1 cellular context compared by ENCODE assay signal in the genomic region with DNA sequence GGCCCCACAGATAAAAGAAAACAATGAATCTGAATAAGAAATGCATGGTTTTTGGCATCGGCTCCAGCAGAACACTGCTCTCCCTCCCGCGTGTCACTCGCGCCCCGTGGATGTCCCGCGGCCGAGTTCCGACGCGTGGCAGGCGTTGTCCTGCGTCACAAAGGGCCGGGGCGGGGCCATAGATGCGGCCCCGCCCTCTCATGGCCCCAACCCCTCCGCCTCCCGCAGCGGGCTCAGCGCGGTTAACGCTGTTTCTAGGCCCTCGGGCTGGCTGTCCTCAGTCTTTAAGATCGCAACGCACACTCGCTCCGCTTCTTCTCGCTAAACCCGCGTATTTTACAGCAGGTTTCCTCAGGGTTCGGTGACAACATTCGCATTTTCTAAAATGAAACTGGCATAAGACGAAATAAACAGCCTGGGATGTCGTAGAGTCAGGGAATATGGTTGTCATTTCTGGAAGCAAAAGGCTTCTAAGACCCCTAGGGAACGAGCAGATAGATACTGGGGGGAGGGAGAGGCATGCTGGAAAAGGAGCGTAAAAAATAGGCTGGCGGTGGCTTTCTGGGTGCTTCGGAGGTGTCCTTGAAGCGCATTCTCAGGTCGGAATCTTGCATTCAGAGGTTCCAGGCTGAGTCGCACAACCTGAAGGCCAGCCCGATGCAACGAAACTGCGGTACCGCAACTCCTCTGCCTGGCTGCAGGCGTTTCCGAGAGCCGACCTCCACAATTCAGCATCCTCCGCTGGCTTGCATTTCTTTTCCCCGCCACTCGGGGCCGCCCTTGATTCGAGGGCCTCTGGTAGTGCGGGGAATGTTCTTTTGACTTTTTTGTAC.
TF ChIP-seq lines count a peak whose summit lies in the region.

A gene with protein sequence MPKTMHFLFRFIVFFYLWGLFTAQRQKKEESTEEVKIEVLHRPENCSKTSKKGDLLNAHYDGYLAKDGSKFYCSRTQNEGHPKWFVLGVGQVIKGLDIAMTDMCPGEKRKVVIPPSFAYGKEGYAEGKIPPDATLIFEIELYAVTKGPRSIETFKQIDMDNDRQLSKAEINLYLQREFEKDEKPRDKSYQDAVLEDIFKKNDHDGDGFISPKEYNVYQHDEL (minus strand): TSS at position 159 of the 833 bp plus-strand sequence. CDS start 101 bp downstream, at position 58.

TF ChIP-seq in HepG2, 621 proteins besides CTCF, POLR2A, EP300 and RAD21 (continued from another document):
- no peak; the same call in 1 of the 2 replicates for TF ChIP-seq ZNF691 (CRISPR knock-in tag; IDR thresholded peaks at IDR 0.05; ENCODE audit: borderline replicate concordance, low read depth)
- TF ChIP-seq RXRB (CRISPR knock-in tag; IDR thresholded peaks at IDR 0.05; ENCODE audit: borderline replicate concordance): no peak; the same call in 1 of the 2 replicates
- peak; percentile 97 for TF ChIP-seq CCDC6 (CRISPR knock-in tag; IDR thresholded peaks at IDR 0.05)
- TF ChIP-seq MIER3 (CRISPR knock-in tag; IDR thresholded peaks at IDR 0.05; ENCODE audit: borderline replicate concordance): peak; percentile 20; the same call in 1 of the 2 replicates
- peak; percentile 70 for TF ChIP-seq ZNF331 (CRISPR knock-in tag; IDR thresholded peaks at IDR 0.05)
- peak; percentile 79 for TF ChIP-seq DBP (CRISPR knock-in tag; IDR thresholded peaks at IDR 0.05; ENCODE audit: not compliant biosample characterization)
- no peak for TF ChIP-seq FOXA1 (IDR thresholded peaks at IDR 0.05)
- TF ChIP-seq FOXA1 (CRISPR knock-in tag; IDR thresholded peaks at IDR 0.05): peak; percentile 3; the same call in 1 of the 2 replicates
- TF ChIP-seq SCMH1 (CRISPR knock-in tag; IDR thresholded peaks at IDR 0.05; ENCODE audit: borderline replicate concordance): no peak
- TF ChIP-seq, protein P1, sequence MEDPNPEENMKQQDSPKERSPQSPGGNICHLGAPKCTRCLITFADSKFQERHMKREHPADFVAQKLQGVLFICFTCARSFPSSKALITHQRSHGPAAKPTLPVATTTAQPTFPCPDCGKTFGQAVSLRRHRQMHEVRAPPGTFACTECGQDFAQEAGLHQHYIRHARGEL (CRISPR knock-in tag; IDR thresholded peaks at IDR 0.05): peak; percentile 95
- TF ChIP-seq ZNF720 (CRISPR knock-in tag; IDR thresholded peaks at IDR 0.05): 0 out of 2 replicates have a peak, but pooled peaks have one; percentile 51
- no peak for TF ChIP-seq MBD4 (IDR thresholded peaks at IDR 0.05; ENCODE audit: borderline replicate concordance, low read length)
- TF ChIP-seq, protein P2, sequence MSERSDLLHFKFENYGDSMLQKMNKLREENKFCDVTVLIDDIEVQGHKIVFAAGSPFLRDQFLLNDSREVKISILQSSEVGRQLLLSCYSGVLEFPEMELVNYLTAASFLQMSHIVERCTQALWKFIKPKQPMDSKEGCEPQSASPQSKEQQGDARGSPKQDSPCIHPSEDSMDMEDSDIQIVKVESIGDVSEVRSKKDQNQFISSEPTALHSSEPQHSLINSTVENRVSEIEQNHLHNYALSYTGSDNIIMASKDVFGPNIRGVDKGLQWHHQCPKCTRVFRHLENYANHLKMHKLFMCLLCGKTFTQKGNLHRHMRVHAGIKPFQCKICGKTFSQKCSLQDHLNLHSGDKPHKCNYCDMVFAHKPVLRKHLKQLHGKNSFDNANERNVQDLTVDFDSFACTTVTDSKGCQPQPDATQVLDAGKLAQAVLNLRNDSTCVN (CRISPR knock-in tag; IDR thresholded peaks at IDR 0.05; ENCODE audit: borderline replicate concordance): peak; percentile 73; the same call in 1 of the 2 replicates
- no peak for TF ChIP-seq ZNF207 (IDR thresholded peaks at IDR 0.05; ENCODE audit: borderline replicate concordance)
- no peak for TF ChIP-seq ZNF839 (CRISPR knock-in tag; IDR thresholded peaks at IDR 0.05; ENCODE audit: borderline replicate concordance)
- TF ChIP-seq, protein P3, sequence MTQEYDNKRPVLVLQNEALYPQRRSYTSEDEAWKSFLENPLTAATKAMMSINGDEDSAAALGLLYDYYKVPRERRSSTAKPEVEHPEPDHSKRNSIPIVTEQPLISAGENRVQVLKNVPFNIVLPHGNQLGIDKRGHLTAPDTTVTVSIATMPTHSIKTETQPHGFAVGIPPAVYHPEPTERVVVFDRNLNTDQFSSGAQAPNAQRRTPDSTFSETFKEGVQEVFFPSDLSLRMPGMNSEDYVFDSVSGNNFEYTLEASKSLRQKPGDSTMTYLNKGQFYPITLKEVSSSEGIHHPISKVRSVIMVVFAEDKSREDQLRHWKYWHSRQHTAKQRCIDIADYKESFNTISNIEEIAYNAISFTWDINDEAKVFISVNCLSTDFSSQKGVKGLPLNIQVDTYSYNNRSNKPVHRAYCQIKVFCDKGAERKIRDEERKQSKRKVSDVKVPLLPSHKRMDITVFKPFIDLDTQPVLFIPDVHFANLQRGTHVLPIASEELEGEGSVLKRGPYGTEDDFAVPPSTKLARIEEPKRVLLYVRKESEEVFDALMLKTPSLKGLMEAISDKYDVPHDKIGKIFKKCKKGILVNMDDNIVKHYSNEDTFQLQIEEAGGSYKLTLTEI (CRISPR knock-in tag; conservative IDR thresholded peaks at IDR 0.05): no peak
- no peak; the same call in 1 of the 2 replicates for TF ChIP-seq ZBTB7B (CRISPR knock-in tag; IDR thresholded peaks at IDR 0.05)
- TF ChIP-seq AGO2 (optimal IDR thresholded peaks at IDR 0.05; ENCODE audit: low read depth, low read length): peak; percentile 49
- peak; percentile 60; the same call in 1 of the 2 replicates for TF ChIP-seq GFI1 (CRISPR knock-in tag; IDR thresholded peaks at IDR 0.05; ENCODE audit: borderline replicate concordance)
- TF ChIP-seq, protein P4, sequence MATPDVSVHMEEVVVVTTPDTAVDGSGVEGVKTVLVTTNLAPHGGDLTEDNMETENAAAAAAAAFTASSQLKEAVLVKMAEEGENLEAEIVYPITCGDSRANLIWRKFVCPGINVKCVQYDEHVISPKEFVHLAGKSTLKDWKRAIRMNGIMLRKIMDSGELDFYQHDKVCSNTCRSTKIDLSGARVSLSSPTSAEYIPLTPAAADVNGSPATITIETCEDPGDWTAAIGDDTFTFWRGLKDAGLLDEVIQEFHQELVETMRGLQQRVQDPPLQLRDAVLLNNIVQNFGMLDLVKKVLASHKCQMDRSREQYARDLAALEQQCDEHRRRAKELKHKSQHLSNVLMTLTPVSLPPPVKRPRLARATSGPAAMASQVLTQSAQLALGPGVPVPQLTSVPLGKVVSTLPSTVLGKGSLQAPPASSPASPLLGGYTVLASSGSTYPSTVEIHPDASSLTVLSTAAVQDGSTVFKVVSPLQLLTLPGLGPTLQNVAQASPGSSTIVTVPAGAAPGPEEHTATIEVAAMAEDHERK (CRISPR knock-in tag; IDR thresholded peaks at IDR 0.05; ENCODE audit: low read depth): no peak
- peak; percentile 80; the same call in 1 of the 2 replicates for TF ChIP-seq PAX8 (CRISPR knock-in tag; IDR thresholded peaks at IDR 0.05; ENCODE audit: borderline replicate concordance)
- TF ChIP-seq, protein P5, sequence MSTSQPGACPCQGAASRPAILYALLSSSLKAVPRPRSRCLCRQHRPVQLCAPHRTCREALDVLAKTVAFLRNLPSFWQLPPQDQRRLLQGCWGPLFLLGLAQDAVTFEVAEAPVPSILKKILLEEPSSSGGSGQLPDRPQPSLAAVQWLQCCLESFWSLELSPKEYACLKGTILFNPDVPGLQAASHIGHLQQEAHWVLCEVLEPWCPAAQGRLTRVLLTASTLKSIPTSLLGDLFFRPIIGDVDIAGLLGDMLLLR (CRISPR knock-in tag; IDR thresholded peaks at IDR 0.05): peak; percentile 26
- TF ChIP-seq ZNF713 (CRISPR knock-in tag; IDR thresholded peaks at IDR 0.05): no peak
- TF ChIP-seq, protein P6, sequence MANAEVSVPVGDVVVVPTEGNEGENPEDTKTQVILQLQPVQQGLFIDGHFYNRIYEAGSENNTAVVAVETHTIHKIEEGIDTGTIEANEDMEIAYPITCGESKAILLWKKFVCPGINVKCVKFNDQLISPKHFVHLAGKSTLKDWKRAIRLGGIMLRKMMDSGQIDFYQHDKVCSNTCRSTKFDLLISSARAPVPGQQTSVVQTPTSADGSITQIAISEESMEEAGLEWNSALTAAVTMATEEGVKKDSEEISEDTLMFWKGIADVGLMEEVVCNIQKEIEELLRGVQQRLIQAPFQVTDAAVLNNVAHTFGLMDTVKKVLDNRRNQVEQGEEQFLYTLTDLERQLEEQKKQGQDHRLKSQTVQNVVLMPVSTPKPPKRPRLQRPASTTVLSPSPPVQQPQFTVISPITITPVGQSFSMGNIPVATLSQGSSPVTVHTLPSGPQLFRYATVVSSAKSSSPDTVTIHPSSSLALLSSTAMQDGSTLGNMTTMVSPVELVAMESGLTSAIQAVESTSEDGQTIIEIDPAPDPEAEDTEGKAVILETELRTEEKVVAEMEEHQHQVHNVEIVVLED (CRISPR knock-in tag; IDR thresholded peaks at IDR 0.05; ENCODE audit: borderline replicate concordance): peak; percentile 75
- TF ChIP-seq ZNF496 (CRISPR knock-in tag; IDR thresholded peaks at IDR 0.05; ENCODE audit: insufficient replicate concordance): no peak
- peak; percentile 79 for TF ChIP-seq TEAD2 (CRISPR knock-in tag; IDR thresholded peaks at IDR 0.05)
- peak; percentile 75 for TF ChIP-seq KDM5A (IDR thresholded peaks at IDR 0.05; ENCODE audit: borderline replicate concordance, low read length)
- TF ChIP-seq, protein P7, sequence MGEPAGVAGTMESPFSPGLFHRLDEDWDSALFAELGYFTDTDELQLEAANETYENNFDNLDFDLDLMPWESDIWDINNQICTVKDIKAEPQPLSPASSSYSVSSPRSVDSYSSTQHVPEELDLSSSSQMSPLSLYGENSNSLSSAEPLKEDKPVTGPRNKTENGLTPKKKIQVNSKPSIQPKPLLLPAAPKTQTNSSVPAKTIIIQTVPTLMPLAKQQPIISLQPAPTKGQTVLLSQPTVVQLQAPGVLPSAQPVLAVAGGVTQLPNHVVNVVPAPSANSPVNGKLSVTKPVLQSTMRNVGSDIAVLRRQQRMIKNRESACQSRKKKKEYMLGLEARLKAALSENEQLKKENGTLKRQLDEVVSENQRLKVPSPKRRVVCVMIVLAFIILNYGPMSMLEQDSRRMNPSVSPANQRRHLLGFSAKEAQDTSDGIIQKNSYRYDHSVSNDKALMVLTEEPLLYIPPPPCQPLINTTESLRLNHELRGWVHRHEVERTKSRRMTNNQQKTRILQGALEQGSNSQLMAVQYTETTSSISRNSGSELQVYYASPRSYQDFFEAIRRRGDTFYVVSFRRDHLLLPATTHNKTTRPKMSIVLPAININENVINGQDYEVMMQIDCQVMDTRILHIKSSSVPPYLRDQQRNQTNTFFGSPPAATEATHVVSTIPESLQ (CRISPR knock-in tag; conservative IDR thresholded peaks at IDR 0.05): peak; percentile 77
- no peak for TF ChIP-seq SYNCRIP (IDR thresholded peaks at IDR 0.05; ENCODE audit: insufficient read depth, low read depth, low read length)
- TF ChIP-seq, protein P8, sequence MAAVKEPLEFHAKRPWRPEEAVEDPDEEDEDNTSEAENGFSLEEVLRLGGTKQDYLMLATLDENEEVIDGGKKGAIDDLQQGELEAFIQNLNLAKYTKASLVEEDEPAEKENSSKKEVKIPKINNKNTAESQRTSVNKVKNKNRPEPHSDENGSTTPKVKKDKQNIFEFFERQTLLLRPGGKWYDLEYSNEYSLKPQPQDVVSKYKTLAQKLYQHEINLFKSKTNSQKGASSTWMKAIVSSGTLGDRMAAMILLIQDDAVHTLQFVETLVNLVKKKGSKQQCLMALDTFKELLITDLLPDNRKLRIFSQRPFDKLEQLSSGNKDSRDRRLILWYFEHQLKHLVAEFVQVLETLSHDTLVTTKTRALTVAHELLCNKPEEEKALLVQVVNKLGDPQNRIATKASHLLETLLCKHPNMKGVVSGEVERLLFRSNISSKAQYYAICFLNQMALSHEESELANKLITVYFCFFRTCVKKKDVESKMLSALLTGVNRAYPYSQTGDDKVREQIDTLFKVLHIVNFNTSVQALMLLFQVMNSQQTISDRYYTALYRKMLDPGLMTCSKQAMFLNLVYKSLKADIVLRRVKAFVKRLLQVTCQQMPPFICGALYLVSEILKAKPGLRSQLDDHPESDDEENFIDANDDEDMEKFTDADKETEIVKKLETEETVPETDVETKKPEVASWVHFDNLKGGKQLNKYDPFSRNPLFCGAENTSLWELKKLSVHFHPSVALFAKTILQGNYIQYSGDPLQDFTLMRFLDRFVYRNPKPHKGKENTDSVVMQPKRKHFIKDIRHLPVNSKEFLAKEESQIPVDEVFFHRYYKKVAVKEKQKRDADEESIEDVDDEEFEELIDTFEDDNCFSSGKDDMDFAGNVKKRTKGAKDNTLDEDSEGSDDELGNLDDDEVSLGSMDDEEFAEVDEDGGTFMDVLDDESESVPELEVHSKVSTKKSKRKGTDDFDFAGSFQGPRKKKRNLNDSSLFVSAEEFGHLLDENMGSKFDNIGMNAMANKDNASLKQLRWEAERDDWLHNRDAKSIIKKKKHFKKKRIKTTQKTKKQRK (IDR thresholded peaks at IDR 0.05; ENCODE audit: low read length): no peak
TF ChIP-seq in HepG2: peak in this region for 344.
